In the genomic region with DNA sequence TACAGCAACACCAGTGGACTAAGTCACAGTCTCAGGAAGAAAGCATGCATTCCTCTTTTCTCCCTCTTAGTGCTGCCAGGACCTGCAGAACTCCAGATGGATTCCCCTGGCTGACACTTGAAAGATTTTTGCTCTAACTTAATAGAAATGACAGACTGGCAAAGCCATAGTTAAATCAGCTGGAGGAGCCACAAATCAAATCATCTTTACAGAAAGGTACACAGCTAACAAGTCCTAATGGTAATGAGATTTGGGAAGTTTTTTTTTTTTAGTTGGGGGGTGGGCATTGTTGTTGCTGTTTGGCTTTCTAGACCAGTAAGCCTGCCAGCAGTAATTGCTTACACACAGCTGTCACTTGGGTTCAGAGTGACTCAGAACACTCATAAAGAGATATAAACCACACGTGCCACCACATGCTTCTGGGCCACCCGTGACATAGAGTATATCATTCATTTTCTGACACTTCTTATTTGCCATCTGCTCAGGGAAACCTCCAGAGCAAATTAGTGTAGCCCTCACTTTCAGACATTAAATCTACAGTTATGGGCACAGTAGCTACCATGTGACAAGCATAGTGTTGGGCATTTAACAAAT, we compare ENCODE assay signal across 25 cellular contexts.
DNase-seq lines count a peak whose midpoint lies in the region; ATAC-seq and TF ChIP-seq lines count a peak whose summit lies in the region.
"Had no signal": no experiment of that assay in that cellular context is flagged by ENCODE, and none has a peak within 500 bp of the region (broad histone marks: within the 10 kb centered on the region; RNA-seq: fewer than 3 reads in every experiment).

No MANE protein-coding gene starts in this region.

- H3K27ac ChIP-seq in psoas muscle: no peak overlapping the region
- H3K27ac ChIP-seq: C4-2B, right atrium auricular region, RWPE1, uterus had no signal

- no peak overlapping the region for H3K27ac Mint-ChIP-seq in immature natural killer cell
- H3K27ac Mint-ChIP-seq: activated CD8-positive, alpha-beta T cell treated with anti-CD3 and anti-CD28 coated beads for 36 hours; memory B cell; naive thymus-derived CD4-positive, alpha-beta T cell had no signal

- no peaks in the 10 kb centered on the region for H3K27me3 ChIP-seq in psoas muscle (ENCODE audit: insufficient read depth in 3 of 3, low read length in 2 of 3)
- H3K27me3 ChIP-seq: right atrium auricular region, uterus had no signal

- no peaks in the 10 kb centered on the region for H3K4me1 ChIP-seq in psoas muscle
- H3K4me1 ChIP-seq: HAP-1, right atrium auricular region, uterus had no signal

- H3K9me3 ChIP-seq in psoas muscle: no peaks in the 10 kb centered on the region
- H3K9me3 ChIP-seq: HAP-1, right atrium auricular region, uterus had no signal

- no peak overlapping the region for H3K4me3 ChIP-seq in psoas muscle
- H3K4me3 ChIP-seq: GM12878, HAP-1, right atrium auricular region, uterus had no signal

- DNase-seq in DMS 273 (lab: John Stamatoyannopoulos, UW; ENCODE audit: unreplicated experiment): peak; percentile 86
- DNase-seq in NCI-H69 (lab: John Stamatoyannopoulos, UW): peak; percentile 71
- peak; percentile 21 for DNase-seq in cerebellum (ENCODE audit: low spot score)
- DNase-seq in AG08395 (ENCODE audit: low spot score): no peak
- DNase-seq in immature natural killer cell: no peak
- no peak for DNase-seq in psoas muscle
- DNase-seq: ACHN; activated CD8-positive, alpha-beta T cell treated with anti-CD3 and anti-CD28 coated beads for 36 hours; activated naive CD4-positive, alpha-beta T cell; dermis blood vessel endothelial cell; MM.1S; naive thymus-derived CD4-positive, alpha-beta T cell; NCI-H1436 treated with DMSO at 0.1 percent for 48 hours; NCI-H2227 treated with DMSO at 0.1 percent for 48 hours; stimulated activated CD8-positive, alpha-beta memory T cell treated with anti-CD3 and anti-CD28 coated beads, Interleukin-4, amount 100 ng/mL, for 48 hours; T-helper 9 cell; uterus had no signal

- H3K36me3 Mint-ChIP-seq in immature natural killer cell: no peaks in the 10 kb centered on the region

- WGBS in psoas muscle, 3 donors: 11 to 22% (median 21%) methylated on average over 2 of the region's 2 CpGs

- TF ChIP-seq CTCF in psoas muscle (IDR thresholded peaks at IDR 0.05): no peak

- H3K4me1 Mint-ChIP-seq in immature natural killer cell: no peaks in the 10 kb centered on the region

- no peaks in the 10 kb centered on the region for H3K36me3 ChIP-seq in psoas muscle (ENCODE audit: insufficient read depth in 1 of 2, low read depth in 1 of 2)
- H3K36me3 ChIP-seq: HAP-1, right atrium auricular region, uterus had no signal

- peaks cover 0 to 4% (median 2%) of the 10 kb centered on the region in 3 donors for H3K27me3 Mint-ChIP-seq in immature natural killer cell (ENCODE audit: low read depth in 3 of 3)

- peaks cover 0 to 9% (median 4%) of the 10 kb centered on the region in 6 donors for H3K9me3 Mint-ChIP-seq in immature natural killer cell

- no peak overlapping the region for H3K4me3 Mint-ChIP-seq in immature natural killer cell
- H3K4me3 Mint-ChIP-seq: activated CD8-positive, alpha-beta T cell treated with anti-CD3 and anti-CD28 coated beads for 36 hours; memory B cell; naive thymus-derived CD4-positive, alpha-beta T cell had no signal

- intact Hi-C loops in psoas muscle (cut with DNase I): no loop called here

- ATAC-seq in HG03354 (IDR thresholded peaks at IDR 0.05; ENCODE audit: poor library complexity, severe bottlenecking, unreplicated experiment): peak; percentile 81
- ATAC-seq in GM18909 (IDR thresholded peaks at IDR 0.05; ENCODE audit: poor library complexity, unreplicated experiment): no peak
- no peak for ATAC-seq in psoas muscle
- ATAC-seq: activated CD8-positive, alpha-beta T cell treated with anti-CD3 and anti-CD28 coated beads for 36 hours; GM12878; naive thymus-derived CD4-positive, alpha-beta T cell had no signal

Comparison
In these comparisons a context has a peak if more than half of its experiments do, and no peak if none do; other contexts are left out.
1. DNase-seq: peak in DMS 273 (single experiment), NCI-H69 (single experiment) and cerebellum (single experiment); none in AG08395 (single experiment), immature natural killer cell (0 of 3) and psoas muscle (0 of 2).